Comparison of ENCODE assay signal across 11 cellular contexts in genomic region chr22:40519284-40519947, GRCh38.
DNase-seq lines count a peak whose midpoint lies in the region; ATAC-seq and TF ChIP-seq lines count a peak whose summit lies in the region.
"Had no signal": no experiment of that assay in that cellular context is flagged by ENCODE, and none has a peak within 500 bp of the region (broad histone marks: within the 10 kb centered on the region; RNA-seq: fewer than 3 reads in every experiment).

No MANE protein-coding gene starts in this region.

- H3K9me3 Mint-ChIP-seq in CD4-positive, alpha-beta memory T cell = no peaks in the 10 kb centered on the region

- no peaks in the 10 kb centered on the region for H3K9me3 ChIP-seq in CD4-positive, alpha-beta memory T cell (ENCODE audit: control insufficient read depth in 1 of 2, low read length in 2 of 2)
- no peaks in the 10 kb centered on the region for H3K9me3 ChIP-seq in T-helper 17 cell (ENCODE audit: control insufficient read depth, low read length, poor library complexity, severe bottlenecking)
- H3K9me3 ChIP-seq in liver (ENCODE audit: control insufficient read depth in 4 of 4, low read length in 3 of 4) = no peaks in the 10 kb centered on the region

- peak; percentile 93 for ATAC-seq in T-helper 17 cell
- no peak for ATAC-seq in HG02571 (IDR thresholded peaks at IDR 0.05; ENCODE audit: unreplicated experiment)

- H3K4me1 Mint-ChIP-seq in CD4-positive, alpha-beta memory T cell = peaks cover 21 to 43% (median 28%) of the 10 kb centered on the region in 4 donors
- H3K4me1 Mint-ChIP-seq in T-helper 17 cell = peaks cover 21% of the 10 kb centered on the region

- peak in 4 of 5 donors; percentile 48 to 62 (median 56) for DNase-seq in CD4-positive, alpha-beta memory T cell
- DNase-seq in GM20000 (ENCODE audit: low spot score) (peak; percentile 71), T-helper 17 cell (no peak), epidermal melanocyte (ENCODE audit: insufficient read length, low spot score) (no peak), cortex of kidney (lab: John Stamatoyannopoulos, UW) (no peak), UCSD-AML1 (lab: John Stamatoyannopoulos, UW; ENCODE audit: unreplicated experiment) (no peak)
- DNase-seq: NCI-H1092 had no signal

- peak overlapping the region; percentile 55 for H3K27ac ChIP-seq in CD4-positive, alpha-beta memory T cell (ENCODE audit: low read depth, low read length)
- H3K27ac ChIP-seq in liver (ENCODE audit: low read depth in 1 of 2, low read length in 2 of 2) = peak overlapping the region; percentile 45 to 55
- H3K27ac ChIP-seq: coronary artery, parathyroid adenoma had no signal

- peak; percentile 7 to 9 for TF ChIP-seq RAD21 in liver (IDR thresholded peaks at IDR 0.05)

- no peaks in the 10 kb centered on the region for H3K27me3 ChIP-seq in CD4-positive, alpha-beta memory T cell (ENCODE audit: insufficient read depth, low read length)
- H3K27me3 ChIP-seq in liver (ENCODE audit: control insufficient read depth in 4 of 4, insufficient read depth in 4 of 4, low read length in 3 of 4) = no peaks in the 10 kb centered on the region

- peak overlapping the region; percentile 87 to 97 (median 94) for H3K27ac Mint-ChIP-seq in CD4-positive, alpha-beta memory T cell
- peak overlapping the region; percentile 57 for H3K27ac Mint-ChIP-seq in T-helper 17 cell

- H3K4me3 Mint-ChIP-seq in CD4-positive, alpha-beta memory T cell = peak overlapping the region; percentile 75 to 89 (median 82)
- peak overlapping the region; percentile 76 for H3K4me3 Mint-ChIP-seq in T-helper 17 cell

- WGBS in liver = 51% methylated on average over 5 of the region's 5 CpGs

- intact Hi-C loops in CD4-positive, alpha-beta memory T cell (cut with micrococcal nuclease) = no loop called here

- CTCF ChIA-PET in CD4-positive, alpha-beta memory T cell (lab: Charles Lee; ENCODE audit: partially characterized antibody) = interaction anchor here (0.9 to 11.0 kb wide), 4 partner anchors 31 to 164 kb away, joined by 3 to 172 read pairs (median 4); no protein-coding TSS in a partner anchor

- no peak overlapping the region for H3K9ac ChIP-seq in liver (ENCODE audit: low read depth in 1 of 2, low read length in 2 of 2)
- H3K9ac ChIP-seq: parathyroid adenoma had no signal

- no peaks in the 10 kb centered on the region for H3K36me3 ChIP-seq in CD4-positive, alpha-beta memory T cell (ENCODE audit: insufficient read depth, low read length)
- no peaks in the 10 kb centered on the region for H3K36me3 ChIP-seq in liver (ENCODE audit: control insufficient read depth in 4 of 4, insufficient read depth in 3 of 4, low read depth in 1 of 4, low read length in 3 of 4)

- H3K4me3 ChIP-seq in CD4-positive, alpha-beta memory T cell (ENCODE audit: low read length in 2 of 2) = peak overlapping the region; percentile 44 to 45
- no peak overlapping the region for H3K4me3 ChIP-seq in liver (ENCODE audit: low read depth in 1 of 3, low read length in 3 of 3)
- H3K4me3 ChIP-seq: coronary artery had no signal

- TF ChIP-seq CTCF in GM20000 (IDR thresholded peaks at IDR 0.05; ENCODE audit: extremely low read depth, missing control alignments) (no peak), liver (IDR thresholded peaks at IDR 0.05; ENCODE audit: low read depth, low read length, missing input control) (no peak)

- peaks cover 28% of the 10 kb centered on the region for H3K4me1 ChIP-seq in CD4-positive, alpha-beta memory T cell (ENCODE audit: insufficient read depth, low read length)
- H3K4me1 ChIP-seq in liver (ENCODE audit: control insufficient read depth in 4 of 4, insufficient read depth in 4 of 4, low read length in 3 of 4) = peaks cover 0 to 9% (median 5%) of the 10 kb centered on the region in 4 donors
- H3K4me1 ChIP-seq: parathyroid adenoma had no signal

- POLR2A ChIA-PET in CD4-positive, alpha-beta memory T cell (lab: Charles Lee; ENCODE audit: partially characterized antibody) = interaction anchor here (0.5 to 3.8 kb wide), 6 partner anchors 12 to 174 kb away, joined by 3 to 40 read pairs (median 4); partner anchors contain the start of gene MRTFA

- no peaks in the 10 kb centered on the region for H3K27me3 Mint-ChIP-seq in CD4-positive, alpha-beta memory T cell
- H3K27me3 Mint-ChIP-seq in T-helper 17 cell = no peaks in the 10 kb centered on the region

- H3K36me3 Mint-ChIP-seq in CD4-positive, alpha-beta memory T cell = peaks cover 0 to 15% of the 10 kb centered on the region in 2 donors
- no peaks in the 10 kb centered on the region for H3K36me3 Mint-ChIP-seq in T-helper 17 cell (ENCODE audit: low read depth)

TF ChIP-seq in liver, 16 proteins besides CTCF, POLR2A, EP300 and RAD21:
- TF ChIP-seq RXRA (IDR thresholded peaks at IDR 0.05) (no peak), HNF4A (conservative IDR thresholded peaks at IDR 0.05) (peak; percentile 90 to 95), JUND (IDR thresholded peaks at IDR 0.05) (peak in 1 of 2 donors; percentile 59), YY1 (IDR thresholded peaks at IDR 0.05) (peak; percentile 93), HNF4G (IDR thresholded peaks at IDR 0.05) (peak; percentile 87), EGR1 (IDR thresholded peaks at IDR 0.05; ENCODE audit: low read depth in 2 of 2) (peak in 1 of 2 donors; percentile 44), MAX (IDR thresholded peaks at IDR 0.05) (no peak), TAF1 (conservative IDR thresholded peaks at IDR 0.05) (peak; percentile 21), SP1 (IDR thresholded peaks at IDR 0.05) (peak; percentile 97)
- TF ChIP-seq, protein P1, sequence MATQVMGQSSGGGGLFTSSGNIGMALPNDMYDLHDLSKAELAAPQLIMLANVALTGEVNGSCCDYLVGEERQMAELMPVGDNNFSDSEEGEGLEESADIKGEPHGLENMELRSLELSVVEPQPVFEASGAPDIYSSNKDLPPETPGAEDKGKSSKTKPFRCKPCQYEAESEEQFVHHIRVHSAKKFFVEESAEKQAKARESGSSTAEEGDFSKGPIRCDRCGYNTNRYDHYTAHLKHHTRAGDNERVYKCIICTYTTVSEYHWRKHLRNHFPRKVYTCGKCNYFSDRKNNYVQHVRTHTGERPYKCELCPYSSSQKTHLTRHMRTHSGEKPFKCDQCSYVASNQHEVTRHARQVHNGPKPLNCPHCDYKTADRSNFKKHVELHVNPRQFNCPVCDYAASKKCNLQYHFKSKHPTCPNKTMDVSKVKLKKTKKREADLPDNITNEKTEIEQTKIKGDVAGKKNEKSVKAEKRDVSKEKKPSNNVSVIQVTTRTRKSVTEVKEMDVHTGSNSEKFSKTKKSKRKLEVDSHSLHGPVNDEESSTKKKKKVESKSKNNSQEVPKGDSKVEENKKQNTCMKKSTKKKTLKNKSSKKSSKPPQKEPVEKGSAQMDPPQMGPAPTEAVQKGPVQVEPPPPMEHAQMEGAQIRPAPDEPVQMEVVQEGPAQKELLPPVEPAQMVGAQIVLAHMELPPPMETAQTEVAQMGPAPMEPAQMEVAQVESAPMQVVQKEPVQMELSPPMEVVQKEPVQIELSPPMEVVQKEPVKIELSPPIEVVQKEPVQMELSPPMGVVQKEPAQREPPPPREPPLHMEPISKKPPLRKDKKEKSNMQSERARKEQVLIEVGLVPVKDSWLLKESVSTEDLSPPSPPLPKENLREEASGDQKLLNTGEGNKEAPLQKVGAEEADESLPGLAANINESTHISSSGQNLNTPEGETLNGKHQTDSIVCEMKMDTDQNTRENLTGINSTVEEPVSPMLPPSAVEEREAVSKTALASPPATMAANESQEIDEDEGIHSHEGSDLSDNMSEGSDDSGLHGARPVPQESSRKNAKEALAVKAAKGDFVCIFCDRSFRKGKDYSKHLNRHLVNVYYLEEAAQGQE (IDR thresholded peaks at IDR 0.05) = peak; percentile 80

Comparison
In these comparisons a context has a peak if more than half of its experiments do, and no peak if none do; other contexts are left out.
1. DNase-seq: peak in CD4-positive, alpha-beta memory T cell (4 of 5) and GM20000 (single experiment); none in T-helper 17 cell (0 of 3), epidermal melanocyte (single experiment), cortex of kidney (single experiment) and UCSD-AML1 (single experiment).
2. H3K4me3 ChIP-seq: peak in CD4-positive, alpha-beta memory T cell (2 of 2); none in liver (0 of 3).